In the genomic region with DNA sequence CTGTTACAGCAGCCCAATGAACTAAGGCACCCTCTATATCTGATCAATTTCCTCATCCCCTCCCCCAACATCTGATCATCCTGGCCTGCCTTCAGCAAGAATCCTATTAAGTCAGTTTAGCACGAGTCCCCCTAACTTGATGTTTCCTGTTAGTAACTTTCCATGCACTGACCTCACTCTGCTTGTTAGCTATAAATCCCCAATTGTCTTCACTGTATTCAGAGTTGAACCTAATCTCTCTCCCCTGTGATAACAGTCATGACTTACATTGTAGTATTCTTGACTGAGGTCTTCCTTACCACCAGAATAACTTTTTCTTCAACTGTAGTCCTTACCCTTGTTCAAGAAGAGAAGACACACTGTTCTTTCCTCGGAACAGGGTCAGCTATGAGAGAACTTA, we compare ENCODE assay signal across 19 cellular contexts.
"Had no signal": no experiment of that assay in that cellular context is flagged by ENCODE, and none has a peak within 500 bp of the region (broad histone marks: within the 10 kb centered on the region; RNA-seq: fewer than 3 reads in every experiment).

No MANE protein-coding gene starts in this region.

- H3K4me3 Mint-ChIP-seq: activated CD8-positive, alpha-beta T cell treated with anti-CD3 and anti-CD28 coated beads for 36 hours; activated naive CD4-positive, alpha-beta T cell treated with anti-CD3 and anti-CD28 coated beads for 36 hours; immature natural killer cell; natural killer cell treated with Interleukin-12 subunit alpha and Interleukin-12 subunit beta and Interleukin-15 and Interleukin-18, amount 100 ng/mL, for 72 hours; stimulated activated effector memory CD8-positive, alpha-beta T cell treated with anti-CD3 and anti-CD28 coated beads, Interleukin-12 subunit alpha, Interleukin-12 subunit beta, amount 100 ng/mL, for 72 hours; T-cell had no signal

- H3K9me3 ChIP-seq: breast epithelium, heart right ventricle, neutrophil, thoracic aorta had no signal

- H3K9ac ChIP-seq: parathyroid adenoma had no signal

- H3K27me3 Mint-ChIP-seq: T-cell had no signal

- H2AFZ ChIP-seq: parathyroid adenoma had no signal

- DNase-seq: activated CD4-positive, alpha-beta T cell treated with anti-CD3 and anti-CD28 coated beads for 48 hours; activated CD4-positive, CD25-positive, alpha-beta regulatory T cell; activated CD8-positive, alpha-beta T cell treated with anti-CD3 and anti-CD28 coated beads for 36 hours; activated naive CD4-positive, alpha-beta T cell treated with anti-CD3 and anti-CD28 coated beads for 36 hours; activated T-cell treated with anti-CD3 and anti-CD28 coated beads, Interleukin-2, amount 50 U/mL, for 1 hour; aorta; heart right ventricle; immature natural killer cell; stimulated activated CD4-positive, alpha-beta T cell treated with anti-CD3 and anti-CD28 coated beads, Interleukin-4, amount 100 ng/mL, for 24 hours; T-cell had no signal

- H3K27ac ChIP-seq: breast epithelium, heart right ventricle, neutrophil, parathyroid adenoma, thoracic aorta had no signal

- H3K27me3 ChIP-seq: breast epithelium, heart right ventricle, neutrophil had no signal

- H3K27ac Mint-ChIP-seq: activated CD8-positive, alpha-beta T cell treated with anti-CD3 and anti-CD28 coated beads for 36 hours; activated naive CD4-positive, alpha-beta T cell treated with anti-CD3 and anti-CD28 coated beads for 36 hours; activated T-helper 2 cell treated with anti-CD3 and anti-CD28 coated beads, Interferon-gamma antibody, Interleukin-2, Interleukin-4, amounts not matched to agents 10 μg/mL and 5 μg/mL and 100 μg/mL, durations not matched to agents 14 hours and 24 hours and 36 hours; natural killer cell treated with Interleukin-12 subunit alpha and Interleukin-12 subunit beta and Interleukin-15 and Interleukin-18, amount 100 ng/mL, for 72 hours; stimulated activated effector memory CD8-positive, alpha-beta T cell treated with anti-CD3 and anti-CD28 coated beads, Interleukin-12 subunit alpha, Interleukin-12 subunit beta, amount 100 ng/mL, for 72 hours; T-cell had no signal

- ATAC-seq: activated CD8-positive, alpha-beta T cell treated with anti-CD3 and anti-CD28 coated beads for 36 hours; esophagus mucosa; heart right ventricle; natural killer cell treated with Interleukin-12 subunit alpha and Interleukin-12 subunit beta and Interleukin-15 and Interleukin-18, amount 100 ng/mL, for 72 hours; sciatic nerve; stimulated activated effector memory CD8-positive, alpha-beta T cell treated with anti-CD3 and anti-CD28 coated beads, Interleukin-12 subunit alpha, Interleukin-12 subunit beta, amount 100 ng/mL, for 72 hours; T-cell had no signal

- H3K4me1 ChIP-seq: breast epithelium had no signal

- H3K36me3 ChIP-seq: breast epithelium had no signal

- H3K79me2 ChIP-seq: parathyroid adenoma had no signal

- H3K9me3 Mint-ChIP-seq: activated CD8-positive, alpha-beta T cell treated with anti-CD3 and anti-CD28 coated beads for 36 hours; activated naive CD4-positive, alpha-beta T cell treated with anti-CD3 and anti-CD28 coated beads for 36 hours; activated T-helper 2 cell treated with anti-CD3 and anti-CD28 coated beads, Interferon-gamma antibody, Interleukin-2, Interleukin-4, amounts not matched to agents 10 μg/mL and 5 μg/mL and 100 μg/mL, durations not matched to agents 14 hours and 24 hours and 36 hours; natural killer cell treated with Interleukin-12 subunit alpha and Interleukin-12 subunit beta and Interleukin-15 and Interleukin-18, amount 100 ng/mL, for 72 hours; stimulated activated effector memory CD8-positive, alpha-beta T cell treated with anti-CD3 and anti-CD28 coated beads, Interleukin-12 subunit alpha, Interleukin-12 subunit beta, amount 100 ng/mL, for 72 hours; T-cell had no signal

- H3K4me3 ChIP-seq: breast epithelium, heart right ventricle, thoracic aorta had no signal
